In genomic region chr2:41722668-41723369, GRCh38 we compare ENCODE assay signal across 13 cellular contexts.
DNase-seq lines count a peak whose midpoint lies in the region; ATAC-seq, FAIRE-seq and TF ChIP-seq lines count a peak whose summit lies in the region.
"Had no signal": no experiment of that assay in that cellular context is flagged by ENCODE, and none has a peak within 500 bp of the region (broad histone marks: within the 10 kb centered on the region; RNA-seq: fewer than 3 reads in every experiment).

No MANE protein-coding gene starts in this region.

- peaks cover 6% of the 10 kb centered on the region for H3K36me3 Mint-ChIP-seq in activated CD8-positive, alpha-beta memory T cell treated with anti-CD3 and anti-CD28 coated beads, Interleukin-2, amount 10 ng/mL, durations not matched to agents 7 days and 5 days

- H3K4me3 Mint-ChIP-seq in activated CD8-positive, alpha-beta memory T cell treated with anti-CD3 and anti-CD28 coated beads, Interleukin-2, amount 10 ng/mL, durations not matched to agents 7 days and 5 days: no peak overlapping the region

- no peak overlapping the region for H3K27ac Mint-ChIP-seq in activated CD8-positive, alpha-beta memory T cell treated with anti-CD3 and anti-CD28 coated beads, Interleukin-2, amount 10 ng/mL, durations not matched to agents 7 days and 5 days

- no peak for TF ChIP-seq RAD21 in SK-N-SH (IDR thresholded peaks at IDR 0.05; ENCODE audit: low read length)
- no peak for TF ChIP-seq RAD21 in HepG2 (CRISPR knock-in tag; IDR thresholded peaks at IDR 0.05)

- intact Hi-C loops in HepG2 (cut with micrococcal nuclease; ENCODE audit: unreplicated experiment) (no loop called here), aorta (cut with DNase I) (no loop called here)

- no peaks in the 10 kb centered on the region for H3K36me3 ChIP-seq in SK-N-SH (replicated peaks in 1 of 2; ENCODE audit: control insufficient read depth in 1 of 2, insufficient read depth in 2 of 2, low read length in 1 of 2)
- no peaks in the 10 kb centered on the region for H3K36me3 ChIP-seq in HepG2 (replicated peaks in 1 of 2; ENCODE audit: control insufficient read depth in 1 of 2, insufficient read depth in 2 of 2, low read length in 2 of 2)
- no peaks in the 10 kb centered on the region for H3K36me3 ChIP-seq in aorta (ENCODE audit: control insufficient read depth in 1 of 2, insufficient read depth in 2 of 2, low read length in 1 of 2)

- no peaks in the 10 kb centered on the region for H3K9me3 ChIP-seq in SK-N-SH
- no peaks in the 10 kb centered on the region for H3K9me3 ChIP-seq in HepG2 (ENCODE audit: low read length)
- no peaks in the 10 kb centered on the region for H3K9me3 ChIP-seq in aorta (ENCODE audit: control insufficient read depth, low read length)

- peaks cover 4% of the 10 kb centered on the region for H3K9me3 Mint-ChIP-seq in activated CD8-positive, alpha-beta memory T cell treated with anti-CD3 and anti-CD28 coated beads, Interleukin-2, amount 10 ng/mL, durations not matched to agents 7 days and 5 days (ENCODE audit: low read depth)

- H3K27me3 ChIP-seq in SK-N-SH (ENCODE audit: insufficient read depth): no peaks in the 10 kb centered on the region
- no peaks in the 10 kb centered on the region for H3K27me3 ChIP-seq in HepG2 (ENCODE audit: control insufficient read depth in 1 of 2, insufficient read depth in 2 of 2, low read length in 2 of 2)
- no peaks in the 10 kb centered on the region for H3K27me3 ChIP-seq in aorta (ENCODE audit: control insufficient read depth in 1 of 2, insufficient read depth in 2 of 2, low read length in 1 of 2)

- BruUV-seq in HepG2 (replicated peaks; lab: Mats Ljungman, UMichigan): no TSS peak

- CTCF ChIA-PET in SK-N-SH (lab: Yijun Ruan, JAX): interaction anchor here (1.1 to 3.0 kb wide), 3 partner anchors 12 to 37 kb away, joined by 4 to 15 read pairs (median 5); no protein-coding TSS in a partner anchor
- CTCF ChIA-PET in HepG2 (lab: Yijun Ruan, JAX; ENCODE audit: low intra/inter-chr PET ratio, low total read pairs): no interaction called here
- CTCF ChIA-PET in activated CD8-positive, alpha-beta memory T cell treated with anti-CD3 and anti-CD28 coated beads, Interleukin-2, amount 10 ng/mL, durations not matched to agents 7 days and 5 days (lab: Charles Lee): no interaction called here

- no peak for FAIRE-seq in HepG2 (lab: Jason Lieb, UNC)
- FAIRE-seq: endometrium had no signal

- H3K27me3 Mint-ChIP-seq in activated CD8-positive, alpha-beta memory T cell treated with anti-CD3 and anti-CD28 coated beads, Interleukin-2, amount 10 ng/mL, durations not matched to agents 7 days and 5 days: no peaks in the 10 kb centered on the region

- H2AFZ ChIP-seq in SK-N-SH (ENCODE audit: low read depth) (peak overlapping the region; percentile 23), HepG2 (ENCODE audit: low read length) (no peak overlapping the region)

- no peak for TF ChIP-seq POLR2A in HepG2 (IDR thresholded peaks at IDR 0.05; ENCODE audit: insufficient read depth in 1 of 2, low read depth in 2 of 2, low read length in 2 of 2)

- H3K9ac ChIP-seq in SK-N-SH (no peak overlapping the region), HepG2 (ENCODE audit: insufficient read depth, low read depth, low read length) (no peak overlapping the region)

- H3K9me2 ChIP-seq in SK-N-SH: no peaks in the 10 kb centered on the region

- H3K4me3 ChIP-seq in SK-N-SH (ENCODE audit: low read depth in 2 of 2, low read length in 1 of 2) (no peak overlapping the region), cardiac fibroblast (replicated peaks in 1 of 2; ENCODE audit: low read depth in 2 of 2, low read length in 2 of 2) (no peak overlapping the region), HepG2 (replicated peaks in 1 of 3; ENCODE audit: insufficient read depth in 1 of 3, low read depth in 2 of 3, low read length in 3 of 3) (no peak overlapping the region), aorta (ENCODE audit: low read length in 2 of 2) (no peak overlapping the region)

- in situ Hi-C loops in HepG2 (cut with HindIII; ENCODE audit: extremely low pct_ligation_motif_present, low pct_unique_long_range_greater_than_20kb): no loop called here

- no peaks in the 10 kb centered on the region for H3F3A ChIP-seq in SK-N-SH (replicated peaks; ENCODE audit: insufficient read depth)

- H3K27ac ChIP-seq in SK-N-SH (ENCODE audit: low read depth in 2 of 2, low read length in 1 of 2) (no peak overlapping the region), HepG2 (ENCODE audit: extremely low read length, insufficient read depth, low read length) (no peak overlapping the region), aorta (ENCODE audit: low read depth in 1 of 2, low read length in 2 of 2) (peak overlapping the region in 1 of 2 donors; percentile 82)
- H3K27ac ChIP-seq: VCaP had no signal

- H3K79me2 ChIP-seq in SK-N-SH (ENCODE audit: insufficient read depth) (no peaks in the 10 kb centered on the region), HepG2 (ENCODE audit: insufficient read depth, low read length) (no peaks in the 10 kb centered on the region)

- no peak; the same call in 2 of the 3 replicates for ATAC-seq in SK-N-SH treated with all-trans-retinoic acid at 6 μM for 48 hours
- ATAC-seq in HepG2: no peak; the same call in 2 of the 3 replicates
- ATAC-seq in aorta (ENCODE audit: low FRiP score): peak; percentile 65
- no peak for ATAC-seq in activated CD8-positive, alpha-beta memory T cell treated with anti-CD3 and anti-CD28 coated beads, Interleukin-2, amount 10 ng/mL, durations not matched to agents 7 days and 5 days
- no peak for ATAC-seq in HG02938 (IDR thresholded peaks at IDR 0.05; ENCODE audit: unreplicated experiment)

- no peak for TF ChIP-seq CTCF in SK-N-SH (IDR thresholded peaks at IDR 0.05)
- TF ChIP-seq CTCF in cardiac fibroblast (IDR thresholded peaks at IDR 0.05; ENCODE audit: low read depth, low read length): no peak
- no peak for TF ChIP-seq CTCF in HepG2 (CRISPR knock-in tag; IDR thresholded peaks at IDR 0.05)

- peaks cover 13% of the 10 kb centered on the region for H3K4me1 Mint-ChIP-seq in activated CD8-positive, alpha-beta memory T cell treated with anti-CD3 and anti-CD28 coated beads, Interleukin-2, amount 10 ng/mL, durations not matched to agents 7 days and 5 days

- 63% methylated on average over 6 of the region's 6 CpGs for WGBS in SK-N-SH (ENCODE audit: low lambda C conversion rate)
- 41% methylated on average over 6 of the region's 6 CpGs for WGBS in HepG2 (ENCODE audit: low lambda C conversion rate)
- 77 to 81% methylated on average over 6 of the region's 6 CpGs for WGBS in aorta, 2 donors

- DNase-seq in SK-N-SH (no peak), cardiac fibroblast (ENCODE audit: low read depth in 2 of 2) (peak; percentile 69 to 92), HepG2 (ENCODE audit: low spot score) (no peak), aorta (peak in 1 of 2 donors; percentile 71), RPMI8226 (no peak)
- DNase-seq in activated CD8-positive, alpha-beta memory T cell treated with anti-CD3 and anti-CD28 coated beads, Interleukin-2, amount 10 ng/mL, durations not matched to agents 7 days and 5 days: no peak
- DNase-seq: ACHN; activated gamma-delta T cell treated with Interleukin-2 at 50 U/mL for 16 hours; stimulated activated CD4-positive, alpha-beta T cell treated with anti-CD3 and anti-CD28 coated beads, Interleukin-1b, Interleukin-23, amount 100 ng/mL, for 48 hours had no signal

- H3K4me2 ChIP-seq in SK-N-SH (no peak overlapping the region; the same call in 1 of the 2 replicates), HepG2 (ENCODE audit: low read depth, low read length) (no peak overlapping the region)

- POLR2A ChIA-PET in SK-N-SH (lab: Yijun Ruan, JAX): no interaction called here
- POLR2A ChIA-PET in HepG2 (lab: Yijun Ruan, JAX): no interaction called here

- H4K20me1 ChIP-seq in SK-N-SH (ENCODE audit: insufficient read depth): no peaks in the 10 kb centered on the region
- H4K20me1 ChIP-seq in HepG2 (ENCODE audit: insufficient read depth, low read length): no peaks in the 10 kb centered on the region

- H3K4me1 ChIP-seq in SK-N-SH (ENCODE audit: control insufficient read depth in 1 of 2, insufficient read depth in 2 of 2, low read depth in 1 of 2, low read length in 1 of 2) (peaks cover 0 to 9% of the 10 kb centered on the region in 2 experiments; a peak in 2 of 4 replicates), HepG2 (ENCODE audit: insufficient read depth, low read length) (peaks cover 8% of the 10 kb centered on the region; the same call in 1 of the 2 replicates), aorta (ENCODE audit: control insufficient read depth in 1 of 2, insufficient read depth in 2 of 2, low read length in 2 of 2) (peaks cover 4 to 7% of the 10 kb centered on the region in 2 donors)

- TF ChIP-seq EP300 in SK-N-SH (IDR thresholded peaks at IDR 0.05; ENCODE audit: borderline replicate concordance in 1 of 2, low read depth in 1 of 2, low read length in 1 of 2): no peak
- no peak for TF ChIP-seq EP300 in HepG2 (IDR thresholded peaks at IDR 0.05; ENCODE audit: low read depth in 2 of 2, low read length in 2 of 2)
- TF ChIP-seq EP300 in HepG2 (CRISPR knock-in tag; IDR thresholded peaks at IDR 0.05; ENCODE audit: borderline replicate concordance): no peak

TF ChIP-seq in SK-N-SH, 30 proteins besides CTCF, POLR2A, EP300 and RAD21 (continues in another document):
- TF ChIP-seq NFIC (IDR thresholded peaks at IDR 0.05; ENCODE audit: borderline replicate concordance) (no peak), ELF1 (IDR thresholded peaks at IDR 0.05) (no peak), TAF1 (IDR thresholded peaks at IDR 0.05; ENCODE audit: borderline replicate concordance, low read depth, low read length) (no peak), GABPA (IDR thresholded peaks at IDR 0.05; ENCODE audit: low read depth) (no peak), SMC3 (IDR thresholded peaks at IDR 0.05; ENCODE audit: low read depth, low read length) (no peak), EZH2phosphoT487 (IDR thresholded peaks at IDR 0.05; ENCODE audit: borderline replicate concordance, low read depth) (no peak)

TF ChIP-seq in SK-N-SH treated with all-trans-retinoic acid at 6 μM for 48 hours, 23 proteins besides CTCF, POLR2A, EP300 and RAD21 (continues in another document):
- TF ChIP-seq RARB (CRISPR knock-in tag; IDR thresholded peaks at IDR 0.05) (no peak), CSDC2 (CRISPR knock-in tag; IDR thresholded peaks at IDR 0.05) (no peak), PPARA (CRISPR knock-in tag; IDR thresholded peaks at IDR 0.05; ENCODE audit: borderline replicate concordance) (no peak), ZFP3 (CRISPR knock-in tag; IDR thresholded peaks at IDR 0.05) (no peak)

TF ChIP-seq in HepG2, 621 proteins besides CTCF, POLR2A, EP300 and RAD21 (continues in another document):
- no peak for TF ChIP-seq MTA1 (CRISPR knock-in tag; IDR thresholded peaks at IDR 0.05; ENCODE audit: borderline replicate concordance)
- 0 out of 2 replicates have a peak, but pooled peaks have one; percentile 16 for TF ChIP-seq CEBPG (CRISPR knock-in tag; IDR thresholded peaks at IDR 0.05)
- no peak for TF ChIP-seq TRIM24 (CRISPR knock-in tag; IDR thresholded peaks at IDR 0.05)

Comparison
In these comparisons a context has a peak if more than half of its experiments do, and no peak if none do; other contexts are left out.
1. DNase-seq: peak in cardiac fibroblast (2 of 2); none in SK-N-SH (single experiment), HepG2 (single experiment), activated CD8-positive, alpha-beta memory T cell treated with anti-CD3 and anti-CD28 coated beads, Interleukin-2, amount 10 ng/mL, durations not matched to agents 7 days and 5 days (single experiment) and RPMI8226 (single experiment).